In the genomic region with DNA sequence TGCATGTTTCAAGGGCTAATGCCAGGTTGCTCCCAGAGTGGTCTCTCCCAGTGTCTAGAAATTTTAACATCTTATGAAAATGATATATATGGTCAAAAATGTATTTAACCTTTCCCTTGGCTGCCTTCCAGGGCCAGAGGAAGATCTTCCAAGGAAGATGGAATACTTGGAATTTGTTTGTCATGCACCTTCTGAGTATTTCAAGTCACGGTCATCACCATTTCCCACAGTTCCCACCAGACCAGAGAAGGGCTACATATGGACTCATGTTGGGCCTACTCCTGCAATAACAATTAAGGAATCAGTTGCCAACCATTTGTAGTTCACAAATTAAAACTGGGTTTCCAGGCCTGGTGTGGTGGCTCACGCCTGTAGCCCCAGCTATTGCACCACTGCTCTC, we compare ENCODE assay signal across 32 cellular contexts. TPM values are rescaled to one million over a fixed set of nuclear protein-coding genes. Genes with fewer than 3 reads are reported as not detected.
"Had no signal": no experiment of that assay in that cellular context is flagged by ENCODE, and none has a peak within 500 bp of the region (broad histone marks: within the 10 kb centered on the region; RNA-seq: fewer than 3 reads in every experiment).

No MANE protein-coding gene starts in this region.

- H3K9me3 ChIP-seq: colonic mucosa, esophagus squamous epithelium, transverse colon had no signal

- H3K27me3 ChIP-seq: brain microvascular endothelial cell, colonic mucosa, esophagus squamous epithelium, hepatocyte, neural progenitor cell, transverse colon had no signal

- H3K4me2 ChIP-seq: hepatocyte, neural progenitor cell, smooth muscle cell had no signal

- H3K27ac ChIP-seq: brain microvascular endothelial cell, colonic mucosa, esophagus squamous epithelium, hepatocyte, neural progenitor cell, transverse colon had no signal

- H2AFZ ChIP-seq: hepatocyte, neural progenitor cell had no signal

- H3K4me3 ChIP-seq: colonic mucosa, esophagus squamous epithelium, hepatocyte, neural progenitor cell, smooth muscle cell, transverse colon had no signal

- DNase-seq: activated CD4-positive, alpha-beta memory T cell treated with anti-CD3 and anti-CD28 coated beads for 36 hours; activated CD4-positive, alpha-beta T cell treated with anti-CD3 and anti-CD28 coated beads for 48 hours; activated gamma-delta T cell; activated naive CD4-positive, alpha-beta T cell treated with anti-CD3 and anti-CD28 coated beads, Interleukin-2, amount 50 U/mL, for 16 hours; activated naive CD8-positive, alpha-beta T cell treated with anti-CD3 and anti-CD28 coated beads, Interleukin-2, amount 50 U/mL, for 24 hours; activated T-cell treated with anti-CD3 and anti-CD28 coated beads, Interleukin-2, amount 50 U/mL, for 72 hours; aorta; brain microvascular endothelial cell; caudate nucleus; colonic mucosa; endodermal cell; esophagus squamous epithelium; foreskin fibroblast; immature natural killer cell; left ventricle myocardium superior; mammary epithelial cell; naive thymus-derived CD8-positive, alpha-beta T cell; stimulated activated CD4-positive, alpha-beta T cell treated with anti-CD3 and anti-CD28 coated beads, Interleukin-15, amount 100 ng/mL, for 24 hours; stimulated activated CD8-positive, alpha-beta memory T cell treated with anti-CD3 and anti-CD28 coated beads, Interleukin-4, amount 100 ng/mL, for 48 hours; stimulated activated naive B cell treated with anti-CD40 and anti-IgM and Interleukin-4, amounts not matched to agents 10 μg/mL and 1 μg/mL and 100 μg/mL, for 72 hours; transverse colon had no signal

- H3K4me1 ChIP-seq: colonic mucosa, neural progenitor cell had no signal

- ATAC-seq: activated naive CD8-positive, alpha-beta T cell treated with anti-CD3 and anti-CD28 coated beads, Interleukin-2, amount 50 U/mL, for 24 hours; activated T-cell treated with anti-CD3 and anti-CD28 coated beads, Interleukin-2, amount 50 U/mL, for 72 hours; left ventricle myocardium superior; naive thymus-derived CD8-positive, alpha-beta T cell; sciatic nerve; stimulated activated naive B cell treated with anti-CD40 and anti-IgM and Interleukin-4, amounts not matched to agents 10 μg/mL and 1 μg/mL and 100 μg/mL, for 72 hours had no signal

- H3K9ac ChIP-seq: neural progenitor cell had no signal

RNA-seq across cellular contexts. Expression of gene ERVW-1, which starts 21.5 kb away (rescaled TPM):
- total RNA-seq: activated CD4-positive, alpha-beta memory T cell treated with anti-CD3 and anti-CD28 coated beads for 36 hours; activated T-cell treated with anti-CD3 and anti-CD28 coated beads, Interleukin-2, amount 50 U/mL, for 72 hours; aorta; colonic mucosa; esophagus squamous epithelium; glomerular endothelial cell; left ventricle myocardium superior; mammary epithelial cell; mesothelial cell of epicardium; omental fat pad; posterior vena cava; renal cortical epithelial cell; T-helper 2 cell treated with Interferon-gamma antibody and Interleukin-4, amounts not matched to agents 100 ng/mL and 5 ng/mL, for 36 hours; temporal lobe; transverse colon had no signal
- polyA plus RNA-seq: aorta; immature natural killer cell; mammary epithelial cell; naive thymus-derived CD8-positive, alpha-beta T cell; smooth muscle cell had no signal
